Comparison of ENCODE assay signal across 8 cellular contexts in genomic region chr2:84969511-84970265, GRCh38. TPM values are rescaled to one million over a fixed set of nuclear protein-coding genes. Genes with fewer than 3 reads are reported as not detected.
DNase-seq lines count a peak whose midpoint lies in the region; ATAC-seq lines count a peak whose summit lies in the region.

No MANE protein-coding gene starts in this region.

- H3K4me2 ChIP-seq in GM23248 (ENCODE audit: unreplicated experiment), result peak overlapping the region; percentile 97

- peak overlapping the region; percentile 82 for H3K4me3 ChIP-seq in GM23248
- H3K4me3 ChIP-seq in ectodermal cell (ENCODE audit: insufficient read depth, low read depth, low read length), result peak overlapping the region; percentile 87

- 0 out of 2 replicates have a peak, but pooled peaks cover 3% of the 10 kb centered on the region for H3K36me3 ChIP-seq in GM23248 (ENCODE audit: low read depth)
- no peaks in the 10 kb centered on the region for H3K36me3 ChIP-seq in ectodermal cell (ENCODE audit: control insufficient read depth, insufficient read depth, low read length)

- H3K27ac ChIP-seq in GM23248 (peak overlapping the region; percentile 73), ectodermal cell (ENCODE audit: insufficient read depth, low read depth, low read length, poor library complexity, severe bottlenecking) (peak overlapping the region; percentile 91)

- peaks cover 2% of the 10 kb centered on the region for H3K36me3 Mint-ChIP-seq in T-helper 17 cell (ENCODE audit: low read depth)

- H4K20me1 ChIP-seq in GM23248 (ENCODE audit: insufficient read depth), result 0 out of 2 replicates have a peak, but pooled peaks cover 3% of the 10 kb centered on the region

- no peaks in the 10 kb centered on the region for H3K9me2 ChIP-seq in GM23248 (ENCODE audit: insufficient read depth)

- H3K27me3 ChIP-seq in GM23248 (replicated peaks; ENCODE audit: insufficient read depth) (no peaks in the 10 kb centered on the region), ectodermal cell (ENCODE audit: control insufficient read depth, insufficient read depth, low read length, poor library complexity, severe bottlenecking) (no peaks in the 10 kb centered on the region)

- peaks cover 86% of the 10 kb centered on the region for H3K79me2 ChIP-seq in GM23248 (ENCODE audit: insufficient read depth)

- H3K9ac ChIP-seq in GM23248, result peak overlapping the region; percentile 86

- peaks cover 37% of the 10 kb centered on the region for H3K4me1 Mint-ChIP-seq in T-helper 17 cell

- peak overlapping the region; percentile 99 for H3K27ac Mint-ChIP-seq in T-helper 17 cell

- peaks cover 48% of the 10 kb centered on the region for H3F3A ChIP-seq in GM23248 (ENCODE audit: insufficient read depth)

- WGBS in GM23248 (ENCODE audit: low coverage in 1 of 2, low lambda C conversion rate in 2 of 2, missing lambda C conversion rate in 2 of 2), 2 experiments, result 0 to 1% methylated on average over 11 of the region's 11 CpGs
- 0 to 3% methylated on average over 11 of the region's 11 CpGs for WGBS in ectodermal cell, 2 experiments

- ATAC-seq in T-helper 17 cell (peak; percentile 17), GM19023 (IDR thresholded peaks at IDR 0.05; ENCODE audit: unreplicated experiment) (no peak), HG02678 (IDR thresholded peaks at IDR 0.05; ENCODE audit: unreplicated experiment) (no peak)

- no peaks in the 10 kb centered on the region for H3K27me3 Mint-ChIP-seq in T-helper 17 cell

- H3K9me3 ChIP-seq in GM23248 (ENCODE audit: low read depth) (no peaks in the 10 kb centered on the region), T-helper 17 cell (ENCODE audit: control insufficient read depth, low read length, poor library complexity, severe bottlenecking) (no peaks in the 10 kb centered on the region), ectodermal cell (ENCODE audit: control insufficient read depth, low read length) (no peaks in the 10 kb centered on the region)

- in situ Hi-C loops in ACHN (cut with HindIII; ENCODE audit: low pct_ligation_motif_present, low pct_unique_long_range_greater_than_20kb, low sequenced_read_pairs) (no loop called here), GM23248 (cut with MboI) (no loop called here)

- DNase-seq in ACHN, result peak; percentile 42
- peak; percentile 64 for DNase-seq in GM23248
- DNase-seq in T-helper 17 cell, result peak in 1 of 3 donors; percentile 20
- peak; percentile 54 for DNase-seq in myocyte (ENCODE audit: low read depth)
- DNase-seq in islet precursor cell, result no peak

- H3K4me1 ChIP-seq in GM23248 (ENCODE audit: insufficient read depth) (peaks cover 26% of the 10 kb centered on the region), ectodermal cell (ENCODE audit: control insufficient read depth, insufficient read depth, low read length) (no peaks in the 10 kb centered on the region)

- H3K4me3 Mint-ChIP-seq in T-helper 17 cell, result peak overlapping the region; percentile 97

- peak overlapping the region; percentile 41 for H2AFZ ChIP-seq in GM23248

RNA-seq across cellular contexts. Expression of gene KCMF1, which starts 1.3 kb away (rescaled TPM):
- total RNA-seq in GM23248 (2014; rRNA removed; shearing (Covaris generic)), result 87.2 and 131 TPM in 2 replicates
- 52.5 and 54.3 TPM in 2 replicates for polyA plus RNA-seq in GM23248 (2016; fragmentation: Nextera tagmentation; extraction: Ambion mirVana)
- total RNA-seq in T-helper 17 cell (10 to 100 TPM; 63.6 to 80.6 TPM), myocyte (74.4 and 79.6 TPM in 2 replicates)
- polyA plus RNA-seq in ectodermal cell (2013, experiment 1 of 4), result 71.5 TPM
- 70.1 TPM for polyA plus RNA-seq in ectodermal cell (2013, experiment 2 of 4)
- polyA plus RNA-seq in ectodermal cell (2013, experiment 3 of 4), result 65.4 TPM
- polyA plus RNA-seq in ectodermal cell (2013, experiment 4 of 4), result 71.5 TPM
- 73.0 TPM for polyA plus RNA-seq in myocyte (2012)
